ENCODE assay signal across 24 cellular contexts in genomic region chr14:20559461-20559904, GRCh38. TPM values are rescaled to one million over a fixed set of nuclear protein-coding genes. Genes with fewer than 3 reads are reported as not detected.
DNase-seq lines count a peak whose midpoint lies in the region; ATAC-seq, FAIRE-seq and TF ChIP-seq lines count a peak whose summit lies in the region.
"Had no signal": no experiment of that assay in that cellular context is flagged by ENCODE, and none has a peak within 500 bp of the region (broad histone marks: within the 10 kb centered on the region; RNA-seq: fewer than 3 reads in every experiment).

No MANE protein-coding gene starts in this region.

- TF ChIP-seq EP300 in H1 (IDR thresholded peaks at IDR 0.05; ENCODE audit: borderline replicate concordance in 1 of 2, low read depth in 2 of 2, low read length in 2 of 2) (no peak), suprapubic skin (IDR thresholded peaks at IDR 0.05) (no peak)

- H4K5ac ChIP-seq in H1 (ENCODE audit: insufficient read length, low read depth, low read length) = no peak overlapping the region

- no peaks in the 10 kb centered on the region for H3K79me2 ChIP-seq in H1 (ENCODE audit: control insufficient read depth in 1 of 2, insufficient read depth in 2 of 2, low read length in 2 of 2)

- POLR2A ChIA-PET in H1 (lab: Charles Lee; ENCODE audit: partially characterized antibody) = no interaction called here

- no peak overlapping the region for H3K18ac ChIP-seq in H1 (ENCODE audit: extremely low read depth, low read length)

- H2AFZ ChIP-seq in H1 (ENCODE audit: low read length) = no peak overlapping the region

- H3K4me3 ChIP-seq in HUES48 (ENCODE audit: low read depth, low read length) (peak overlapping the region; percentile 0; the same call in 1 of the 2 replicates), H1 (ENCODE audit: extremely low read depth in 1 of 4, insufficient read depth in 2 of 4, low read depth in 3 of 4, low read length in 4 of 4) (peak overlapping the region in 1 of 4 experiments; percentile 35; a peak in 1 of 8 replicates), suprapubic skin (no peak overlapping the region)
- H3K4me3 ChIP-seq: SJSA1 had no signal

- H3K23me2 ChIP-seq in H1 (ENCODE audit: low read depth, low read length) = no peaks in the 10 kb centered on the region; the same call in 1 of the 2 replicates

- CTCF ChIA-PET in H1 (lab: Charles Lee; ENCODE audit: partially characterized antibody) = no interaction called here

- WGBS in H1 (ENCODE audit: extremely low coverage in 1 of 2, insufficient coverage in 1 of 2, insufficient read length in 1 of 2, insufficient replicate concordance in 2 of 2, low coverage in 1 of 2, low lambda C conversion rate in 2 of 2, missing lambda C conversion rate in 1 of 2), 2 experiments = 3% methylated on average over 2 of the region's 2 CpGs; no CpG with 5 or more reads in 1 of the 2 experiments
- 53% methylated on average over 2 of the region's 2 CpGs for whole genome bisulfite sequencing in suprapubic skin

- H3K79me1 ChIP-seq in H1 (ENCODE audit: low read depth, low read length) = no peaks in the 10 kb centered on the region

- H3K27me3 ChIP-seq in HUES48 (ENCODE audit: control insufficient read depth, insufficient read depth, low read length) (no peaks in the 10 kb centered on the region), H1 (replicated peaks in 1 of 4; ENCODE audit: control insufficient read depth in 3 of 4, extremely low read depth in 1 of 4, insufficient read depth in 3 of 4, low read length in 3 of 4) (no peaks in the 10 kb centered on the region), suprapubic skin (no peaks in the 10 kb centered on the region)
- H3K27me3 ChIP-seq: SJSA1 had no signal

- H2BK12ac ChIP-seq in H1 (ENCODE audit: low read depth, low read length) = no peak overlapping the region

- H3K9me3 ChIP-seq in ES-I3 (ENCODE audit: control insufficient read depth, insufficient read depth, low read length) (no peaks in the 10 kb centered on the region), HUES48 (ENCODE audit: control insufficient read depth, insufficient read depth, low read length) (no peaks in the 10 kb centered on the region), H1 (ENCODE audit: insufficient read depth in 2 of 2, low read depth in 1 of 2, low read length in 1 of 2) (no peaks in the 10 kb centered on the region), suprapubic skin (no peaks in the 10 kb centered on the region)
- H3K9me3 ChIP-seq: SJSA1 had no signal

- H3K9ac ChIP-seq in ES-I3 (ENCODE audit: low read depth, low read length) (peak overlapping the region; percentile 11; the same call in 1 of the 2 replicates), HUES48 (ENCODE audit: low read depth, low read length) (no peak overlapping the region), H1 (replicated peaks in 1 of 4; ENCODE audit: extremely low read depth in 1 of 4, low read depth in 3 of 4, low read length in 3 of 4) (peak overlapping the region in 1 of 4 experiments; percentile 34; a peak in 1 of 7 replicates)
- H3K9ac ChIP-seq: KMS-11 had no signal

- no peak overlapping the region for H4K8ac ChIP-seq in H1 (ENCODE audit: extremely low read depth, insufficient read depth, low read length)

- no peak overlapping the region for H2AK5ac ChIP-seq in H1 (ENCODE audit: low read depth, low read length)

- no peak overlapping the region for H2BK20ac ChIP-seq in H1 (ENCODE audit: low read length)

- TF ChIP-seq POLR2A in H1 (IDR thresholded peaks at IDR 0.05; ENCODE audit: control extremely low read depth in 1 of 2, low read depth in 2 of 2, low read length in 2 of 2) (no peak), suprapubic skin (IDR thresholded peaks at IDR 0.05) (no peak)

- no peak overlapping the region for H3K56ac ChIP-seq in H1 (replicated peaks; ENCODE audit: insufficient read length, low read depth, low read length)

- H3K27ac ChIP-seq in HUES48 (ENCODE audit: low read depth, low read length) = peak overlapping the region; percentile 92
- H3K27ac ChIP-seq in H1 (ENCODE audit: low read depth, low read length) = peak overlapping the region; percentile 18; the same call in 1 of the 2 replicates
- no peak overlapping the region for H3K27ac ChIP-seq in suprapubic skin
- H3K27ac ChIP-seq: KMS-11, SJSA1 had no signal

- H3K23ac ChIP-seq in H1 (ENCODE audit: insufficient read length) = no peak overlapping the region

- H3K4me2 ChIP-seq in H1 (ENCODE audit: insufficient read depth in 1 of 2, low read depth in 2 of 2, low read length in 2 of 2) = peak overlapping the region; percentile 35 to 61; a peak in 3 of 4 replicates
- H3K4me2 ChIP-seq: KMS-11 had no signal

- no peak for TF ChIP-seq CTCF in H1 (IDR thresholded peaks at IDR 0.05; ENCODE audit: control extremely low read depth in 1 of 3, insufficient read depth in 1 of 3, low read depth in 1 of 3, low read length in 3 of 3)
- TF ChIP-seq CTCF in suprapubic skin (IDR thresholded peaks at IDR 0.05) = no peak

- peak in 1 of 2 experiments; percentile 34 for DNase-seq in H1 (ENCODE audit: low read depth in 1 of 2, low spot score in 2 of 2)
- DNase-seq in iPS-NIHi7 (ENCODE audit: extremely low spot score) = peak; percentile 27
- no peak for DNase-seq in suprapubic skin (ENCODE audit: low spot score in 2 of 2)
- no peak for DNase-seq in activated naive CD4-positive, alpha-beta T cell treated with anti-CD3 and anti-CD28 coated beads, Interleukin-2, amount 50 U/mL, for 16 hours
- no peak for DNase-seq in NCI-H1436 treated with DMSO at 0.1 percent for 48 hours (lab: John Stamatoyannopoulos, UW)
- DNase-seq: AML-193; C1 segment of cervical spinal cord; CD8-positive, alpha-beta memory T cell; DMS53; EL; GOT3; NCI-H1105; NCI-H2081 treated with DMSO at 0.1 percent for 48 hours; NCI-H2171 treated with DMSO at 0.1 percent for 48 hours; NCI-H526; OCI-M1 had no signal

- no peak for TF ChIP-seq RAD21 in H1 (IDR thresholded peaks at IDR 0.05 in 1 of 2, conservative IDR thresholded peaks at IDR 0.05 in 1 of 2; ENCODE audit: low read depth in 2 of 2, low read length in 2 of 2)

- no peak overlapping the region for H4K91ac ChIP-seq in H1 (replicated peaks; ENCODE audit: insufficient read length, low read length)

- H3K36me3 ChIP-seq in ES-I3 (ENCODE audit: insufficient read depth, low read length) = no peaks in the 10 kb centered on the region
- no peaks in the 10 kb centered on the region for H3K36me3 ChIP-seq in HUES48 (ENCODE audit: control insufficient read depth, insufficient read depth, low read length)
- no peaks in the 10 kb centered on the region for H3K36me3 ChIP-seq in H1 (ENCODE audit: control insufficient read depth in 2 of 4, insufficient read depth in 4 of 4, low read length in 3 of 4)
- H3K36me3 ChIP-seq in suprapubic skin = no peaks in the 10 kb centered on the region
- H3K36me3 ChIP-seq: SJSA1 had no signal

- peaks cover 36% of the 10 kb centered on the region for H3K4me1 ChIP-seq in ES-I3 (ENCODE audit: insufficient read depth, low read length)
- peaks cover 55% of the 10 kb centered on the region for H3K4me1 ChIP-seq in HUES48 (ENCODE audit: control insufficient read depth, insufficient read depth, low read length)
- peaks cover 2 to 10% (median 5%) of the 10 kb centered on the region in 4 experiments; a peak in 5 of 7 replicates for H3K4me1 ChIP-seq in H1 (replicated peaks in 1 of 4; ENCODE audit: control insufficient read depth in 3 of 4, insufficient read depth in 4 of 4, low read length in 3 of 4)
- H3K4me1 ChIP-seq in suprapubic skin = no peaks in the 10 kb centered on the region
- H3K4me1 ChIP-seq: SJSA1 had no signal

- no peaks in the 10 kb centered on the region for H4K20me1 ChIP-seq in H1 (replicated peaks in 1 of 2; ENCODE audit: control insufficient read depth in 1 of 2, insufficient read depth in 2 of 2, low read length in 2 of 2)

- H2BK15ac ChIP-seq in H1 (ENCODE audit: low read length) = no peak overlapping the region

- H2BK120ac ChIP-seq in H1 (replicated peaks; ENCODE audit: low read depth, low read length) = no peak overlapping the region

- no peak for ATAC-seq in HG03097 (IDR thresholded peaks at IDR 0.05; ENCODE audit: low FRiP score, unreplicated experiment)
- ATAC-seq: Right ventricle myocardium inferior had no signal

- H3K4ac ChIP-seq in H1 (replicated peaks; ENCODE audit: insufficient read length, low read depth, low read length) = no peak overlapping the region

- H3K14ac ChIP-seq in H1 (ENCODE audit: insufficient read length) = no peak overlapping the region

- FAIRE-seq in H1 (lab: Jason Lieb, UNC) = peak; percentile 76

- peak overlapping the region; percentile 69; the same call in 1 of the 2 replicates for H2BK5ac ChIP-seq in H1 (ENCODE audit: low read depth, low read length)

RNA-seq across cellular contexts. Expression of gene RNASE9, which starts 1.4 kb away (rescaled TPM):
- not detected in 2 replicates for total RNA-seq in H1 (2021; fragmentation: NEBNext Ultra II Directional; extraction: Animal tissue kit (Norgen Biotek cat#: 25700))
- polyA plus RNA-seq in H1 (2011; rRNA removed) = 0.06 TPM in 2 replicates
- polyA plus RNA-seq in H1 (2011; cell fraction: cytosol; rRNA removed) = 0.12 TPM
- polyA plus RNA-seq in H1 (2011; cell fraction: nucleus; rRNA removed) = 0.13 TPM
- polyA plus RNA-seq in H1 (2012, experiment 1 of 2) = not detected in 4 replicates
- not detected for polyA plus RNA-seq in H1 (2012, experiment 2 of 2)
- 0.14 TPM for polyA plus RNA-seq in H1 (2013, experiment 1 of 2)
- polyA plus RNA-seq in H1 (2013, experiment 2 of 2) = 0.17 TPM
- polyA minus RNA-seq in H1 (2011; rRNA and poly(A)+ RNA removed) = 0.22 TPM in 1 of 2 replicates, not detected in the other
- polyA minus RNA-seq in H1 (2011; cell fraction: cytosol; rRNA and poly(A)+ RNA removed) = not detected
- polyA minus RNA-seq in H1 (2011; cell fraction: nucleus; rRNA and poly(A)+ RNA removed) = 0.60 TPM
- total RNA-seq in suprapubic skin = not detected
- total RNA-seq: A172; CD8-positive, alpha-beta memory T cell; Right ventricle myocardium inferior; SJSA1 had no signal
- polyA plus RNA-seq: AG04450; CD8-positive, alpha-beta memory T cell had no signal

RNA-seq across cellular contexts. Expression of gene RNASE11, which starts 28.3 kb away (rescaled TPM):
- not detected in 2 replicates for total RNA-seq in H1 (2021; fragmentation: NEBNext Ultra II Directional; extraction: Animal tissue kit (Norgen Biotek cat#: 25700))
- not detected in 2 replicates for polyA plus RNA-seq in H1 (2011; rRNA removed)
- not detected for polyA plus RNA-seq in H1 (2011; cell fraction: cytosol; rRNA removed)
- polyA plus RNA-seq in H1 (2011; cell fraction: nucleus; rRNA removed) = not detected
- not detected in 4 replicates for polyA plus RNA-seq in H1 (2012, experiment 1 of 2)
- not detected for polyA plus RNA-seq in H1 (2012, experiment 2 of 2)
- polyA plus RNA-seq in H1 (2013, experiment 1 of 2) = 0.06 TPM
- polyA plus RNA-seq in H1 (2013, experiment 2 of 2) = 0.09 TPM
- polyA minus RNA-seq in H1 (2011; rRNA and poly(A)+ RNA removed) = not detected in 2 replicates
- not detected for polyA minus RNA-seq in H1 (2011; cell fraction: cytosol; rRNA and poly(A)+ RNA removed)
- not detected for polyA minus RNA-seq in H1 (2011; cell fraction: nucleus; rRNA and poly(A)+ RNA removed)
- total RNA-seq in suprapubic skin = not detected
- total RNA-seq: A172; CD8-positive, alpha-beta memory T cell; Right ventricle myocardium inferior; SJSA1 had no signal
- polyA plus RNA-seq: AG04450; CD8-positive, alpha-beta memory T cell had no signal

RNA-seq across cellular contexts. Expression of gene RNASE12, which starts 31.7 kb away (rescaled TPM):
- total RNA-seq in H1 (2021; fragmentation: NEBNext Ultra II Directional; extraction: Animal tissue kit (Norgen Biotek cat#: 25700)) = not detected in 2 replicates
- polyA plus RNA-seq in H1 (2011; rRNA removed) = not detected in 2 replicates
- not detected for polyA plus RNA-seq in H1 (2011; cell fraction: cytosol; rRNA removed)
- polyA plus RNA-seq in H1 (2011; cell fraction: nucleus; rRNA removed) = not detected
- polyA plus RNA-seq in H1 (2012, experiment 1 of 2) = not detected in 4 replicates
- polyA plus RNA-seq in H1 (2012, experiment 2 of 2) = not detected
- not detected for polyA plus RNA-seq in H1 (2013, experiment 1 of 2)
- polyA plus RNA-seq in H1 (2013, experiment 2 of 2) = not detected
- polyA minus RNA-seq in H1 (2011; rRNA and poly(A)+ RNA removed) = not detected in 2 replicates
- polyA minus RNA-seq in H1 (2011; cell fraction: cytosol; rRNA and poly(A)+ RNA removed) = not detected
- polyA minus RNA-seq in H1 (2011; cell fraction: nucleus; rRNA and poly(A)+ RNA removed) = not detected
- not detected for total RNA-seq in suprapubic skin
- total RNA-seq: A172; CD8-positive, alpha-beta memory T cell; Right ventricle myocardium inferior; SJSA1 had no signal
- polyA plus RNA-seq: AG04450; CD8-positive, alpha-beta memory T cell had no signal

RNA-seq across cellular contexts. Expression of gene RNASE10, which starts 54.1 kb away (rescaled TPM):
- 0.67 TPM in 1 of 2 replicates, not detected in the other for total RNA-seq in H1 (2021; fragmentation: NEBNext Ultra II Directional; extraction: Animal tissue kit (Norgen Biotek cat#: 25700))
- not detected in 2 replicates for polyA plus RNA-seq in H1 (2011; rRNA removed)
- polyA plus RNA-seq in H1 (2011; cell fraction: cytosol; rRNA removed) = not detected
- not detected for polyA plus RNA-seq in H1 (2011; cell fraction: nucleus; rRNA removed)
- polyA plus RNA-seq in H1 (2012, experiment 1 of 2) = 0.19 to 0.36 TPM (median 0.30 TPM) in 3 of 4 replicates, not detected in the other
- not detected for polyA plus RNA-seq in H1 (2012, experiment 2 of 2)
- polyA plus RNA-seq in H1 (2013, experiment 1 of 2) = 0.24 TPM
- 0.22 TPM for polyA plus RNA-seq in H1 (2013, experiment 2 of 2)
- not detected in 2 replicates for polyA minus RNA-seq in H1 (2011; rRNA and poly(A)+ RNA removed)
- not detected for polyA minus RNA-seq in H1 (2011; cell fraction: cytosol; rRNA and poly(A)+ RNA removed)
- not detected for polyA minus RNA-seq in H1 (2011; cell fraction: nucleus; rRNA and poly(A)+ RNA removed)
- not detected for total RNA-seq in suprapubic skin
- total RNA-seq: A172, SJSA1 had no signal
- polyA plus RNA-seq: AG04450; CD8-positive, alpha-beta memory T cell had no signal
